Comparison of ENCODE assay signal across 13 cellular contexts in the genomic region with DNA sequence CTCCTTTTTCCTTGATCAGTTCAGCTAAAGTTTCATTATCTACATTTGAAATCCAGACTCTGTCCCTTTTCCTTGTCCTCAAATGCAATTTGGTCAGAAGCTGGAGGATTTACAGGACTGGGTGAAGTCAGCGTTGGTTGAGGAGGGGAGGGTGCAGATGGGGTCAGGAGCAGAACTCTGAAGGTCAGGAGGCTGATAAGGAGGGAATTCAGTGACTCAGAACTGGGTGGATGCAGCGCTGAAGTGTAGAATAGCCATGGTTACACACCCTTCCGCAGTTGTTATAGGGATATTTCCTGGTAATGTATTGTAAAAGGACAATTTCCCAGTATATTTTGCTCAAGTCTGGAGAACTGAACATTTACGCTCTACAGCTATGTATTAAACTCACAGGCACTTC.
DNase-seq lines count a peak whose midpoint lies in the region; ATAC-seq, FAIRE-seq and TF ChIP-seq lines count a peak whose summit lies in the region.
"Had no signal": no experiment of that assay in that cellular context is flagged by ENCODE, and none has a peak within 500 bp of the region (broad histone marks: within the 10 kb centered on the region; RNA-seq: fewer than 3 reads in every experiment).

No MANE protein-coding gene starts in this region.

- H3K4me3 ChIP-seq in A549 (no peak overlapping the region), fibroblast of villous mesenchyme (ENCODE audit: low read depth, low read length) (no peak overlapping the region), mesendoderm (ENCODE audit: low read length) (no peak overlapping the region)
- H3K4me3 ChIP-seq: esophagus squamous epithelium had no signal

- H3K27me3 Mint-ChIP-seq in T-cell: peaks cover 2 to 4% of the 10 kb centered on the region in 2 donors

- TF ChIP-seq POLR2A in A549 (IDR thresholded peaks at IDR 0.05; ENCODE audit: low read length) (no peak), GM12891 (IDR thresholded peaks at IDR 0.05; ENCODE audit: low read depth, low read length) (no peak)

- CTCF ChIA-PET in A549 (lab: Yijun Ruan, JAX): interaction anchor here (0.9 to 27.8 kb wide), 11 partner anchors 12 to 484 kb away, joined by 3 to 355 read pairs (median 6); no protein-coding TSS in a partner anchor
- CTCF ChIA-PET in T-cell (lab: Charles Lee): interaction anchor here in 1 of 2 donors (0.5 kb wide), 1 partner anchor 25 kb away, joined by 3 read pairs; no protein-coding TSS in a partner anchor

- no peak for TF ChIP-seq CTCF in A549 (IDR thresholded peaks at IDR 0.05)
- TF ChIP-seq CTCF in fibroblast of villous mesenchyme (IDR thresholded peaks at IDR 0.05; ENCODE audit: insufficient read depth, low read depth, low read length): no peak

- no peak overlapping the region for H3K23ac ChIP-seq in mesendoderm (ENCODE audit: low read length)

- H3K27me3 ChIP-seq in mesendoderm (ENCODE audit: insufficient read depth, low read length, poor library complexity): no peaks in the 10 kb centered on the region
- H3K27me3 ChIP-seq: esophagus squamous epithelium had no signal

- no peaks in the 10 kb centered on the region for H3K79me1 ChIP-seq in mesendoderm (ENCODE audit: low read length)

- H3K18ac ChIP-seq in mesendoderm (ENCODE audit: low read length): no peak overlapping the region

- no peak overlapping the region for H2AK5ac ChIP-seq in mesendoderm (ENCODE audit: low read length)

- no peak overlapping the region for H4K5ac ChIP-seq in mesendoderm (ENCODE audit: low read length)

- H3K36me3 Mint-ChIP-seq in T-cell: no peaks in the 10 kb centered on the region

- no peak overlapping the region for H3K56ac ChIP-seq in mesendoderm (ENCODE audit: low read length)

- POLR2A ChIA-PET in A549 (lab: Yijun Ruan, JAX) (interaction anchor here (0.6 to 2.2 kb wide), 7 partner anchors 10 to 644 kb away, joined by 3 to 7 read pairs (median 3); partner anchors contain the start of gene GZF1), T-cell (lab: Charles Lee) (interaction anchor here in 1 of 2 donors (0.6 kb wide), 1 partner anchor 716 kb away, joined by 3 read pairs; no protein-coding TSS in a partner anchor)

- no peak overlapping the region for H2BK5ac ChIP-seq in mesendoderm (ENCODE audit: low read length)

- no peak overlapping the region for H3K27ac Mint-ChIP-seq in T-cell

- TF ChIP-seq EP300 in A549 (IDR thresholded peaks at IDR 0.05): no peak

- H3K27ac ChIP-seq in A549 (peak overlapping the region; percentile 80 to 85), mesendoderm (ENCODE audit: low read depth, low read length) (no peak overlapping the region)

- TF ChIP-seq RAD21 in A549 (conservative IDR thresholded peaks at IDR 0.05 in 1 of 2, IDR thresholded peaks at IDR 0.05 in 1 of 2): no peak

- H3K4me2 ChIP-seq in A549 (peak overlapping the region; percentile 73), mesendoderm (ENCODE audit: low read length) (no peak overlapping the region)

- H3K9me3 Mint-ChIP-seq in T-cell: peaks cover 0 to 9% (median 5%) of the 10 kb centered on the region in 3 donors

- H3K4me1 Mint-ChIP-seq in T-cell: no peaks in the 10 kb centered on the region

- H3K36me3 ChIP-seq in mesendoderm (ENCODE audit: control insufficient read depth, insufficient read depth, low read length): no peaks in the 10 kb centered on the region
- H3K36me3 ChIP-seq: esophagus squamous epithelium had no signal

- H2BK120ac ChIP-seq in mesendoderm (ENCODE audit: low read depth, low read length): no peak overlapping the region

- H4K8ac ChIP-seq in mesendoderm (ENCODE audit: low read depth, low read length): no peak overlapping the region

- H3K4ac ChIP-seq in mesendoderm (ENCODE audit: low read depth, low read length): no peak overlapping the region

- H3K79me2 ChIP-seq in mesendoderm (ENCODE audit: control insufficient read depth, insufficient read depth, low read length): no peaks in the 10 kb centered on the region

- H3K9me3 ChIP-seq in A549: peaks cover 20% of the 10 kb centered on the region; the same call in 1 of the 3 replicates
- H3K9me3 ChIP-seq: esophagus squamous epithelium had no signal

- 18% methylated on average over 4 of the region's 4 CpGs for WGBS in A549 (ENCODE audit: missing lambda C conversion rate)
- no CpG with 5 or more reads among the region's 4 CpGs for WGBS in mesendoderm (ENCODE audit: extremely low coverage, insufficient coverage, low lambda C conversion rate)

- peak; percentile 84 for DNase-seq in A549 (ENCODE audit: low read depth in 1 of 2, low spot score in 1 of 2)
- peak; percentile 49 for DNase-seq in RPMI7951 (ENCODE audit: low read depth)
- DNase-seq in fibroblast of villous mesenchyme (ENCODE audit: low read depth): peak; percentile 74
- peak; percentile 10 for DNase-seq in mesendoderm
- DNase-seq in T-cell: no peak
- no peak for DNase-seq in GM12891 (ENCODE audit: insufficient read length, low spot score)
- DNase-seq in cortex of kidney (lab: John Stamatoyannopoulos, UW): no peak
- no peak for DNase-seq in HuH-7 (ENCODE audit: low spot score)
- DNase-seq: ACHN; activated T-cell treated with anti-CD3 and anti-CD28 coated beads, Interleukin-2, amount 50 U/mL, for 48 hours; esophagus squamous epithelium; NCI-H2171 had no signal

- H3K4me1 ChIP-seq in A549 (peaks cover 45% of the 10 kb centered on the region), mesendoderm (ENCODE audit: control insufficient read depth, low read depth, low read length) (no peaks in the 10 kb centered on the region)

- peak; percentile 95 to 97 for ATAC-seq in A549
- ATAC-seq in T-cell (replicated peaks in 1 of 4): no peak

- FAIRE-seq in A549 (lab: Jason Lieb, UNC) (no peak), GM12891 (lab: Jason Lieb, UNC) (no peak)

- no peak overlapping the region for H2BK15ac ChIP-seq in mesendoderm (replicated peaks; ENCODE audit: low read depth)

- no peak overlapping the region for H3K4me3 Mint-ChIP-seq in T-cell
- H3K4me3 Mint-ChIP-seq: nephron had no signal

- no peak overlapping the region for H3K9ac ChIP-seq in mesendoderm (ENCODE audit: low read length)

TF ChIP-seq in A549, 52 proteins besides CTCF, POLR2A, EP300 and RAD21 (continues in another document):
- TF ChIP-seq HOXB13 (CRISPR knock-in tag; IDR thresholded peaks at IDR 0.05; ENCODE audit: low read depth) (no peak), JUN (IDR thresholded peaks at IDR 0.05) (peak in 1 of 2 experiments; percentile 46; a peak in 1 of 5 replicates), FOSB (CRISPR knock-in tag; IDR thresholded peaks at IDR 0.05) (no peak), FOSL2 (IDR thresholded peaks at IDR 0.05) (0 out of 2 replicates have a peak, but pooled peaks have one; percentile 27), FOSL2 (CRISPR knock-in tag; IDR thresholded peaks at IDR 0.05) (peak; percentile 50), KDM1A (IDR thresholded peaks at IDR 0.05; ENCODE audit: low read depth) (no peak), PHF8 (IDR thresholded peaks at IDR 0.05; ENCODE audit: borderline replicate concordance, low read depth) (no peak), POLR2AphosphoS2 (conservative IDR thresholded peaks at IDR 0.05; ENCODE audit: low read length) (no peak), CHD2 (IDR thresholded peaks at IDR 0.05; ENCODE audit: low read length, partially characterized antibody) (no peak), FOXS1 (CRISPR knock-in tag; IDR thresholded peaks at IDR 0.05) (no peak), ESRRA (IDR thresholded peaks at IDR 0.05; ENCODE audit: borderline replicate concordance, low read length) (peak; percentile 90; the same call in 1 of the 2 replicates), KDM5A (IDR thresholded peaks at IDR 0.05) (no peak), NPAS2 (CRISPR knock-in tag; IDR thresholded peaks at IDR 0.05; ENCODE audit: borderline replicate concordance) (no peak), JUNB (IDR thresholded peaks at IDR 0.05) (peak; percentile 69), MAFK (IDR thresholded peaks at IDR 0.05; ENCODE audit: partially characterized antibody) (no peak)
- TF ChIP-seq, protein P1, sequence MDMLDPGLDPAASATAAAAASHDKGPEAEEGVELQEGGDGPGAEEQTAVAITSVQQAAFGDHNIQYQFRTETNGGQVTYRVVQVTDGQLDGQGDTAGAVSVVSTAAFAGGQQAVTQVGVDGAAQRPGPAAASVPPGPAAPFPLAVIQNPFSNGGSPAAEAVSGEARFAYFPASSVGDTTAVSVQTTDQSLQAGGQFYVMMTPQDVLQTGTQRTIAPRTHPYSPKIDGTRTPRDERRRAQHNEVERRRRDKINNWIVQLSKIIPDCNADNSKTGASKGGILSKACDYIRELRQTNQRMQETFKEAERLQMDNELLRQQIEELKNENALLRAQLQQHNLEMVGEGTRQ (IDR thresholded peaks at IDR 0.05): no peak

TF ChIP-seq in GM12891, 5 proteins besides CTCF, POLR2A, EP300 and RAD21:
- TF ChIP-seq SPI1 (IDR thresholded peaks at IDR 0.05; ENCODE audit: low read depth, low read length) (no peak), TAF1 (IDR thresholded peaks at IDR 0.05; ENCODE audit: low read depth, low read length) (no peak), PAX5 (IDR thresholded peaks at IDR 0.05; ENCODE audit: insufficient read depth, low read length, severe bottlenecking) (no peak), POLR2AphosphoS5 (IDR thresholded peaks at IDR 0.05; ENCODE audit: low read depth, low read length) (no peak), POU2F2 (IDR thresholded peaks at IDR 0.05; ENCODE audit: low read depth, low read length) (no peak)

Comparison
In these comparisons a context has a peak if more than half of its experiments do, and no peak if none do; other contexts are left out.
1. ATAC-seq: peak in A549 (2 of 2); none in T-cell (0 of 4).
2. DNase-seq: peak in A549 (2 of 2), RPMI7951 (single experiment), fibroblast of villous mesenchyme (single experiment) and mesendoderm (single experiment); none in T-cell (0 of 34), GM12891 (single experiment), cortex of kidney (single experiment) and HuH-7 (single experiment).